Comparison of ENCODE assay signal across 18 cellular contexts in the genomic region with DNA sequence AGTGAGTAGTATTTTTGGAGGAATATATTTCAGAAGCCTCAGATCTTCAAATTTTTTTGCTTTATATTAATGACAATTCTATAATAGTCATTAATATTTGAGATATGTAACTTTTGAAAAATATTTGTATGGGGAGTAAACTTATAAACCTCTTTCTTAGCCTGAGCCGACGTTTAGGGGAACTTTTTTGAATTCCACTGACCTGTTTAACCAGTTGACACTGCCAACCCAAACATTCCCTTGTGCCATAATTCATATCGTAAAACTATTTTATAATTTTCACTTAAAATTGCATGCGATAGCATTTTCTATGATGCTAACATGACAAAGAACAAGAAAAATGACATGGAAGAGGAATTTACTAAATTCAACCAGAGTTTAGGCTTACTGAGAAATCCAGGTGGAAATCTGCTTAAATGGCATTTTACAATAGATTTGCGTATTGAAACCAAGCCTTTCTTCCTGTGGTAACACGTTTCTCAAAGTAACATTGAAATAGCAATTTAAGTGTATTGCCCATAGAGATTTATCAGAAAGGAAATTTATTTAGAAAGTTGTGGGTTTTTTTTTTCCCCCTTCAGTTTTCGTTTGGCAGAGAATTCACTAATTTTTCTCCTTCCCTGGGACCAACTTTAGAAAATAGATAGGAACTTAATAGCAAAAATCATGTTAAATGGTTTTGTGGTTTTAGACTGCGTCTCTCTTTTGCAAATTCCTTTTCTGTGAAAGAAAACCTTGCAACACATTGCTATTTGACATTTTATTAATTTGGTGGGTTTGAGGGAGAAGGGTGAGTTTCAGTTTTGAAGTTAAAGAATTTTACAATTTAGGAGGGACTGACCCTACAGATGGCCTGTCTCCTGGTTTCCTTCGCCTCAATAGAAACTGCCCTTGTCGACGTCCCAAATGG.
DNase-seq lines count a peak whose midpoint lies in the region; ATAC-seq and TF ChIP-seq lines count a peak whose summit lies in the region.
"Had no signal": no experiment of that assay in that cellular context is flagged by ENCODE, and none has a peak within 500 bp of the region (broad histone marks: within the 10 kb centered on the region; RNA-seq: fewer than 3 reads in every experiment).

No MANE protein-coding gene starts in this region.

- DNase-seq in left ventricle myocardium inferior (no peak), left ventricle myocardium superior (no peak), astrocyte of the spinal cord (ENCODE audit: low read depth, low spot score) (peak; percentile 62), fibroblast of the aortic adventitia (ENCODE audit: low read depth) (peak; percentile 67), tibial artery (no peak), mesenteric fat pad (ENCODE audit: low spot score) (no peak), GM20000 (ENCODE audit: low spot score) (no peak)
- DNase-seq: activated CD8-positive, alpha-beta T cell treated with anti-CD3 and anti-CD28 coated beads for 36 hours; aorta; COR-L47; effector CD8-positive, alpha-beta T cell; Karpas-422; NCI-H1694; NCI-H446 treated with DMSO at 0.1 percent for 48 hours; psoas muscle; SW 1271 had no signal

- in situ Hi-C loops in astrocyte of the spinal cord (cut with HindIII; ENCODE audit: low sequenced_read_pairs), result no loop called here

- TF ChIP-seq CTCF in left ventricle myocardium inferior (IDR thresholded peaks at IDR 0.05; ENCODE audit: borderline replicate concordance) (no peak), astrocyte of the spinal cord (IDR thresholded peaks at IDR 0.05; ENCODE audit: low read depth, low read length) (no peak), fibroblast of the aortic adventitia (IDR thresholded peaks at IDR 0.05; ENCODE audit: insufficient read depth, low read length) (no peak), tibial artery (IDR thresholded peaks at IDR 0.05) (no peak), GM20000 (IDR thresholded peaks at IDR 0.05; ENCODE audit: extremely low read depth, missing control alignments) (no peak)

- H3K36me3 ChIP-seq in left ventricle myocardium inferior (peaks cover 10% of the 10 kb centered on the region), tibial artery (no peaks in the 10 kb centered on the region)

- ATAC-seq in left ventricle myocardium superior (no peak), HG02588 (IDR thresholded peaks at IDR 0.05; ENCODE audit: unreplicated experiment) (no peak)
- ATAC-seq: activated CD8-positive, alpha-beta T cell treated with anti-CD3 and anti-CD28 coated beads for 36 hours; HCT116; psoas muscle had no signal

- H3K9me3 ChIP-seq in left ventricle myocardium inferior (replicated peaks), result no peaks in the 10 kb centered on the region
- H3K9me3 ChIP-seq in tibial artery, result no peaks in the 10 kb centered on the region
- H3K9me3 ChIP-seq: psoas muscle had no signal

- H3K27me3 ChIP-seq in left ventricle myocardium inferior (ENCODE audit: low read depth), result no peaks in the 10 kb centered on the region
- H3K27me3 ChIP-seq in tibial artery, result no peaks in the 10 kb centered on the region

- peaks cover 100% of the 10 kb centered on the region for H3K4me1 ChIP-seq in left ventricle myocardium inferior
- H3K4me1 ChIP-seq in tibial artery, result peaks cover 0 to 90% (median 46%) of the 10 kb centered on the region in 4 donors
- H3K4me1 ChIP-seq: psoas muscle had no signal

- intact Hi-C loops in left ventricle myocardium inferior (cut with micrococcal nuclease), result loop anchor here (10.0 kb wide), 1 partner anchor 69 kb away; no protein-coding TSS in a partner anchor
- intact Hi-C loops in left ventricle myocardium superior (cut with micrococcal nuclease), result no loop called here
- intact Hi-C loops in tibial artery (cut with DNase I; ENCODE audit: low total_unique reads), result loop anchor here (5.0 kb wide), 1 partner anchor 77 kb away; no protein-coding TSS in a partner anchor

- H3K27ac ChIP-seq in left ventricle myocardium inferior (replicated peaks) (peak overlapping the region; percentile 64), tibial artery (peak overlapping the region; percentile 23 to 53)
- H3K27ac ChIP-seq: psoas muscle had no signal

- H3K4me3 ChIP-seq in left ventricle myocardium inferior, result no peak overlapping the region
- no peak overlapping the region for H3K4me3 ChIP-seq in astrocyte of the spinal cord (ENCODE audit: low read depth, low read length)
- H3K4me3 ChIP-seq in fibroblast of the aortic adventitia (ENCODE audit: low read depth, low read length), result no peak overlapping the region
- no peak overlapping the region for H3K4me3 ChIP-seq in tibial artery
- H3K4me3 ChIP-seq: psoas muscle had no signal

Comparison
In these comparisons a context has a peak if more than half of its experiments do, and no peak if none do; other contexts are left out.
1. DNase-seq: peak in astrocyte of the spinal cord (single experiment) and fibroblast of the aortic adventitia (single experiment); none in left ventricle myocardium inferior (single experiment), left ventricle myocardium superior (single experiment), tibial artery (0 of 2), mesenteric fat pad (single experiment) and GM20000 (single experiment).